Comparison of ENCODE assay signal across 1 cellular context in the genomic region with DNA sequence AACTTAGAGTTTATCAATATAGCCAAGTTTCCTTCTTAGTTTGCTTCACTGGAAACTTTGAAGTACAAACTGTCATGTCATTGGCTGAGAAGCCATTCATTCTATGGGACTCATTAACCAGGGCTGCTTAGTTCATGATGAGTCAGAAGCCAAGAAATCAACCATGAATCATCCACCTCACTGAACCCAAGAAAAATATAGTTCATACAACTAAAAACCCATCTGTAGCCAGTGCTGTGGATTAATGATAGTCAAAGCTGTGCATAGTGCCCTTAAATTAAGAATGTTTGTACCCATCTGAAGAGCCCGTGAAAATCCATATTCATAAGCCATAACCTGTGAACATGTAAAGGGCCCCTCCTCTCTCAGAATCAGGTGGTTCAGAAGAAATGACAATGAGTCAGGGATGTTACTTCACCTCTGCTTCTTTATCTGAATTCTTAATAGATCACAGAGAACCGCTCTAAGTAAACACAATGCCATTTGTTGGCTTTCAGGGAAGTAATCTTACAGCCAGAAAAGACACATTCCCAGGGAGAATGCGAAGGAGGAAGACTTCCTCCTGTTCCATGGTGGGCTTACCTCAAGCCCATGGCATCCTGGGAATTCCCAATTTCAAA.
TF ChIP-seq lines count a peak whose summit lies in the region.

No MANE protein-coding gene starts in this region.

TF ChIP-seq in HepG2, 621 proteins besides CTCF, POLR2A, EP300 and RAD21 (continued from another document):
- TF ChIP-seq FOSL2 (CRISPR knock-in tag; IDR thresholded peaks at IDR 0.05) (peak; percentile 91), AHDC1 (CRISPR knock-in tag; IDR thresholded peaks at IDR 0.05; ENCODE audit: borderline replicate concordance) (peak; percentile 6; the same call in 1 of the 2 replicates), ZNF460 (CRISPR knock-in tag; IDR thresholded peaks at IDR 0.05; ENCODE audit: borderline replicate concordance) (no peak), SUZ12 (IDR thresholded peaks at IDR 0.05; ENCODE audit: low read depth, low read length) (no peak), ZNF652 (CRISPR knock-in tag; IDR thresholded peaks at IDR 0.05; ENCODE audit: borderline replicate concordance, low read depth) (no peak), MIER2 (CRISPR knock-in tag; IDR thresholded peaks at IDR 0.05) (0 out of 2 replicates have a peak, but pooled peaks have one; percentile 14), YEATS4 (CRISPR knock-in tag; IDR thresholded peaks at IDR 0.05; ENCODE audit: borderline replicate concordance) (no peak), NCOA2 (CRISPR knock-in tag; IDR thresholded peaks at IDR 0.05) (peak; percentile 52; the same call in 1 of the 2 replicates), NFKBIZ (CRISPR knock-in tag; IDR thresholded peaks at IDR 0.05) (peak; percentile 37; the same call in 1 of the 2 replicates), ZNF644 (CRISPR knock-in tag; IDR thresholded peaks at IDR 0.05; ENCODE audit: low read depth) (0 out of 2 replicates have a peak, but pooled peaks have one; percentile 8), FOXA1 (IDR thresholded peaks at IDR 0.05) (no peak), FOXA1 (CRISPR knock-in tag; IDR thresholded peaks at IDR 0.05) (peak; percentile 83), ZNF772 (CRISPR knock-in tag; IDR thresholded peaks at IDR 0.05) (no peak), ASH2L (IDR thresholded peaks at IDR 0.05; ENCODE audit: insufficient read length, low read depth, low read length) (peak; percentile 52), ZKSCAN8 (CRISPR knock-in tag; IDR thresholded peaks at IDR 0.05; ENCODE audit: borderline replicate concordance) (no peak), NCOR1 (IDR thresholded peaks at IDR 0.05; ENCODE audit: borderline replicate concordance, low read length) (peak; percentile 46; the same call in 1 of the 2 replicates), TGIF2 (CRISPR knock-in tag; IDR thresholded peaks at IDR 0.05) (0 out of 2 replicates have a peak, but pooled peaks have one; percentile 27), MAFK (conservative IDR thresholded peaks at IDR 0.05 in 1 of 2, IDR thresholded peaks at IDR 0.05 in 1 of 2; ENCODE audit: low read length in 2 of 2) (peak; percentile 25 to 49; a peak in 2 of 4 replicates)
- TF ChIP-seq, protein P1, sequence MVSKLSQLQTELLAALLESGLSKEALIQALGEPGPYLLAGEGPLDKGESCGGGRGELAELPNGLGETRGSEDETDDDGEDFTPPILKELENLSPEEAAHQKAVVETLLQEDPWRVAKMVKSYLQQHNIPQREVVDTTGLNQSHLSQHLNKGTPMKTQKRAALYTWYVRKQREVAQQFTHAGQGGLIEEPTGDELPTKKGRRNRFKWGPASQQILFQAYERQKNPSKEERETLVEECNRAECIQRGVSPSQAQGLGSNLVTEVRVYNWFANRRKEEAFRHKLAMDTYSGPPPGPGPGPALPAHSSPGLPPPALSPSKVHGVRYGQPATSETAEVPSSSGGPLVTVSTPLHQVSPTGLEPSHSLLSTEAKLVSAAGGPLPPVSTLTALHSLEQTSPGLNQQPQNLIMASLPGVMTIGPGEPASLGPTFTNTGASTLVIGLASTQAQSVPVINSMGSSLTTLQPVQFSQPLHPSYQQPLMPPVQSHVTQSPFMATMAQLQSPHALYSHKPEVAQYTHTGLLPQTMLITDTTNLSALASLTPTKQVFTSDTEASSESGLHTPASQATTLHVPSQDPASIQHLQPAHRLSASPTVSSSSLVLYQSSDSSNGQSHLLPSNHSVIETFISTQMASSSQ (IDR thresholded peaks at IDR 0.05; ENCODE audit: low read depth): 0 out of 2 replicates have a peak, but pooled peaks have one; percentile 10
- TF ChIP-seq, protein P1 (CRISPR knock-in tag; IDR thresholded peaks at IDR 0.05; ENCODE audit: borderline replicate concordance): no peak
